Comparison of ENCODE assay signal across 10 cellular contexts in genomic region chr18:8882632-8883408, GRCh38.
DNase-seq lines count a peak whose midpoint lies in the region; ATAC-seq and TF ChIP-seq lines count a peak whose summit lies in the region.
"Had no signal": no experiment of that assay in that cellular context is flagged by ENCODE, and none has a peak within 500 bp of the region (broad histone marks: within the 10 kb centered on the region; RNA-seq: fewer than 3 reads in every experiment).

No MANE protein-coding gene starts in this region.

- no peaks in the 10 kb centered on the region for H3K27me3 ChIP-seq in OCI-LY3 (ENCODE audit: low read depth, low read length)

- no peak for ATAC-seq in GM21515 (IDR thresholded peaks at IDR 0.05; ENCODE audit: unreplicated experiment)
- ATAC-seq: stimulated activated effector memory CD8-positive, alpha-beta T cell treated with anti-CD3 and anti-CD28 coated beads, Interleukin-12 subunit alpha, Interleukin-12 subunit beta, amount 100 ng/mL, for 72 hours had no signal

- no peaks in the 10 kb centered on the region for H3K36me3 ChIP-seq in OCI-LY3 (replicated peaks; ENCODE audit: low read depth, low read length)

- peaks cover 14% of the 10 kb centered on the region for H3K4me1 ChIP-seq in OCI-LY3 (ENCODE audit: low read length)

- H4K20me1 ChIP-seq in OCI-LY3 (ENCODE audit: insufficient read depth, low read length) = no peaks in the 10 kb centered on the region

- no peaks in the 10 kb centered on the region for H3K79me2 ChIP-seq in OCI-LY3 (ENCODE audit: low read length)

- H3K9ac ChIP-seq in OCI-LY3 (ENCODE audit: low read length) = peak overlapping the region; percentile 36

- H3K9me3 ChIP-seq in OCI-LY3 (ENCODE audit: insufficient read depth, low read length) = no peaks in the 10 kb centered on the region

- H3K27ac ChIP-seq in OCI-LY3 (ENCODE audit: low read length) = peak overlapping the region; percentile 47

- H3K4me3 ChIP-seq in GM12864 (ENCODE audit: low read depth, low read length) (no peak overlapping the region), OCI-LY3 (ENCODE audit: low read length) (peak overlapping the region; percentile 47), epithelial cell of proximal tubule (ENCODE audit: low read depth, low read length) (no peak overlapping the region)

- no peak overlapping the region for H2AFZ ChIP-seq in OCI-LY3 (ENCODE audit: low read depth, low read length)

- DNase-seq in A172 (ENCODE audit: low spot score) (peak; percentile 69), GM12864 (ENCODE audit: low read depth) (no peak), epithelial cell of proximal tubule (ENCODE audit: low read depth) (no peak), NCI-H1105 (lab: John Stamatoyannopoulos, UW) (no peak), GM19240 (ENCODE audit: insufficient read length, low spot score) (no peak)
- DNase-seq in activated effector memory CD4-positive, alpha-beta T cell treated with anti-CD3 and anti-CD28 coated beads, Interleukin-2, amount 50 U/mL, for 16 hours = no peak
- DNase-seq: NCI-H526 treated with DMSO at 0.1 percent for 48 hours had no signal

- peak overlapping the region; percentile 34 for H3K4me2 ChIP-seq in OCI-LY3 (ENCODE audit: low read length)

- peak; percentile 3 for TF ChIP-seq CTCF in GM12864 (IDR thresholded peaks at IDR 0.05; ENCODE audit: low read depth, low read length, missing control alignments)
- TF ChIP-seq CTCF in OCI-LY3 (IDR thresholded peaks at IDR 0.05; ENCODE audit: low read depth, low read length) = peak; percentile 76
- peak; percentile 15 for TF ChIP-seq CTCF in epithelial cell of proximal tubule (conservative IDR thresholded peaks at IDR 0.05; ENCODE audit: low read depth, low read length)

Comparison
In these comparisons a context has a peak if more than half of its experiments do, and no peak if none do; other contexts are left out.
1. CTCF ChIP-seq: peak in every context shown above with its lines; median percentile 76 in OCI-LY3; 15 in epithelial cell of proximal tubule; 3 in GM12864.